Comparison of ENCODE assay signal across 10 cellular contexts in the genomic region with DNA sequence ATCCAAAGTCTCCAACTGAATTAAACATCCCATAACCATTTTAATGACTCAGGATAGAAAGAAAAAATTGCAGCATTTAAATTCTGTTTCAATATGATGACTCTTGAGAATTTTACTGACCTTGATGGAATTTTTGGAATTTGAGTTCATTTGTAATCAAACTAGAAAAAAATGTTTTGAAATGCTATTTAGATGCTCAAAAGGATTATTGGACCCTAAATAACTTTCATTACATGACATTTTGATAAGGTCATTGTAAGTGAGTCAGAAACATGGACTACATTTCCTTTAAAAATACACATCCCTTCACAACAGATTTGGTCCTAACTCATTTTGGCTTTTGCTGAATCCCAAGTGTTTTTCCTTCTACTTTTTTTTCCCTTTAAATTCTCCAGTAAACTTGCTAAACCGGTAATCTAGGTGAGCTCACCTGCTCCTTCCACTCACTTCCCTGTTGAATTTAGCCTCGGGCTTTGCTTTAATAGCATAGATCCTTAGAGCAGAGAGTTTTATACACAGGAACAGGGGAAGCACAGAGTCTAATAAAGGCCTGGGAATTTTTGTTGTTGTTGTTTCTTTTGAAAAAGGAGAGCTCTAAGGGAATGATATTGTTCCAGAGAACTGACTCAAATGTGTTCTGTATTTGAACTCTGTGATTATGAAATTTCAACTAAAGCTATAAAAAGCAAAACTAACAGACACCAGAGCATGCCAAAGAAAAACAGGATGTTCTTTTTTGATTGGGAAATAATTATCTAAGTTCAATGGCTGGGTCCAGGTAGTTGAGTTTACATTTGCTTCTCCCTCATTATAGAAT.
DNase-seq lines count a peak whose midpoint lies in the region; TF ChIP-seq lines count a peak whose summit lies in the region.
"Had no signal": no experiment of that assay in that cellular context is flagged by ENCODE, and none has a peak within 500 bp of the region (broad histone marks: within the 10 kb centered on the region; RNA-seq: fewer than 3 reads in every experiment).

No MANE protein-coding gene starts in this region.

- POLR2A ChIA-PET in CD4-positive, alpha-beta memory T cell (lab: Charles Lee; ENCODE audit: partially characterized antibody) = no interaction called here
- POLR2A ChIA-PET in CD8-positive, alpha-beta memory T cell (lab: Charles Lee) = no interaction called here

- TF ChIP-seq POLR2A in ovary (IDR thresholded peaks at IDR 0.05) = peak; percentile 3

- 23 to 27% methylated on average over 2 of the region's 2 CpGs for WGBS in esophagus, 2 donors
- 14 to 24% (median 19%) methylated on average over 2 of the region's 2 CpGs for WGBS in ovary, 3 donors

- H3K9me3 ChIP-seq in esophagus (ENCODE audit: control insufficient read depth in 2 of 2, insufficient read depth in 1 of 2, low read depth in 1 of 2, low read length in 1 of 2) = no peaks in the 10 kb centered on the region
- H3K9me3 ChIP-seq in ovary = no peaks in the 10 kb centered on the region
- H3K9me3 ChIP-seq in CD4-positive, alpha-beta memory T cell (ENCODE audit: control insufficient read depth in 1 of 2, low read length in 2 of 2) = no peaks in the 10 kb centered on the region
- no peaks in the 10 kb centered on the region for H3K9me3 ChIP-seq in CD8-positive, alpha-beta memory T cell (ENCODE audit: low read length)

- intact Hi-C loops in ovary (cut with DNase I) = loop anchor here in 2 of 4 donors (10.0 kb wide), 1 partner anchor 1088 kb away; the partner anchor contains the start of gene CITED2 (in 2 of the 2)
- intact Hi-C loops in CD4-positive, alpha-beta memory T cell (cut with micrococcal nuclease) = no loop called here

- H3K36me3 ChIP-seq in esophagus (ENCODE audit: control insufficient read depth in 2 of 2, insufficient read depth in 2 of 2, low read length in 1 of 2) = no peaks in the 10 kb centered on the region
- no peaks in the 10 kb centered on the region for H3K36me3 ChIP-seq in ovary
- no peaks in the 10 kb centered on the region for H3K36me3 ChIP-seq in CD4-positive, alpha-beta memory T cell (ENCODE audit: insufficient read depth, low read length)
- H3K36me3 ChIP-seq in CD8-positive, alpha-beta memory T cell (ENCODE audit: insufficient read depth, low read length) = no peaks in the 10 kb centered on the region

- TF ChIP-seq EP300 in ovary (IDR thresholded peaks at IDR 0.05) = no peak

- H3K4me1 ChIP-seq in esophagus (ENCODE audit: control insufficient read depth in 2 of 2, insufficient read depth in 2 of 2, low read length in 1 of 2) = no peaks in the 10 kb centered on the region
- H3K4me1 ChIP-seq in ovary (ENCODE audit: insufficient read depth) = peaks cover 10% of the 10 kb centered on the region
- no peaks in the 10 kb centered on the region for H3K4me1 ChIP-seq in CD4-positive, alpha-beta memory T cell (ENCODE audit: insufficient read depth, low read length)
- no peaks in the 10 kb centered on the region for H3K4me1 ChIP-seq in CD8-positive, alpha-beta memory T cell (ENCODE audit: insufficient read depth, low read length)

- no peaks in the 10 kb centered on the region for H3K36me3 Mint-ChIP-seq in CD4-positive, alpha-beta memory T cell
- H3K36me3 Mint-ChIP-seq in CD8-positive, alpha-beta memory T cell = no peaks in the 10 kb centered on the region

- peak; percentile 88 for DNase-seq in DMS153 (lab: John Stamatoyannopoulos, UW)
- DNase-seq in NCI-H69 (lab: John Stamatoyannopoulos, UW) = peak; percentile 88
- DNase-seq in ovary = no peak
- DNase-seq in CD4-positive, alpha-beta memory T cell = no peak
- no peak for DNase-seq in CD8-positive, alpha-beta memory T cell
- no peak for DNase-seq in NCI-H524 (lab: John Stamatoyannopoulos, UW)
- no peak for DNase-seq in HUDEP-2 (lab: John Stamatoyannopoulos, UW; ENCODE audit: unreplicated experiment in 76 of 76)
- DNase-seq: activated gamma-delta T cell had no signal

- H3K27ac Mint-ChIP-seq in CD4-positive, alpha-beta memory T cell = no peak overlapping the region
- H3K27ac Mint-ChIP-seq in CD8-positive, alpha-beta memory T cell = no peak overlapping the region

- H3K4me3 ChIP-seq in esophagus (ENCODE audit: low read depth in 1 of 2, low read length in 2 of 2) (no peak overlapping the region), ovary (no peak overlapping the region)
- no peak overlapping the region for H3K4me3 ChIP-seq in CD4-positive, alpha-beta memory T cell (ENCODE audit: low read length in 2 of 2)
- no peak overlapping the region for H3K4me3 ChIP-seq in CD8-positive, alpha-beta memory T cell (ENCODE audit: low read length)
- H3K4me3 ChIP-seq: GM12878 had no signal

- no peaks in the 10 kb centered on the region for H3K4me1 Mint-ChIP-seq in CD4-positive, alpha-beta memory T cell
- H3K4me1 Mint-ChIP-seq in CD8-positive, alpha-beta memory T cell = no peaks in the 10 kb centered on the region

- no peaks in the 10 kb centered on the region for H3K27me3 ChIP-seq in esophagus (ENCODE audit: control insufficient read depth in 1 of 2, insufficient read depth in 2 of 2, low read length in 2 of 2)
- no peaks in the 10 kb centered on the region for H3K27me3 ChIP-seq in ovary
- no peaks in the 10 kb centered on the region for H3K27me3 ChIP-seq in CD4-positive, alpha-beta memory T cell (ENCODE audit: insufficient read depth, low read length)
- no peaks in the 10 kb centered on the region for H3K27me3 ChIP-seq in CD8-positive, alpha-beta memory T cell (ENCODE audit: insufficient read depth, low read length, poor library complexity, severe bottlenecking)

- CTCF ChIA-PET in CD4-positive, alpha-beta memory T cell (lab: Charles Lee; ENCODE audit: partially characterized antibody) = no interaction called here
- CTCF ChIA-PET in CD8-positive, alpha-beta memory T cell (lab: Charles Lee) = no interaction called here

- peaks cover under 1 to 12% of the 10 kb centered on the region in 2 donors for H3K27me3 Mint-ChIP-seq in CD4-positive, alpha-beta memory T cell
- peaks cover 2 to 20% of the 10 kb centered on the region in 2 donors for H3K27me3 Mint-ChIP-seq in CD8-positive, alpha-beta memory T cell

- H3K27ac ChIP-seq in esophagus (ENCODE audit: low read depth in 2 of 2, low read length in 1 of 2) = peak overlapping the region; percentile 22 to 63
- peak overlapping the region; percentile 39 to 75 for H3K27ac ChIP-seq in ovary
- no peak overlapping the region for H3K27ac ChIP-seq in CD4-positive, alpha-beta memory T cell (ENCODE audit: low read depth, low read length)
- no peak overlapping the region for H3K27ac ChIP-seq in CD8-positive, alpha-beta memory T cell (ENCODE audit: low read depth, low read length)

- H3K9me3 Mint-ChIP-seq in CD4-positive, alpha-beta memory T cell = peaks cover 0 to 9% (median under 1%) of the 10 kb centered on the region in 8 donors
- peaks cover 0 to 5% (median 0%) of the 10 kb centered on the region in 5 donors for H3K9me3 Mint-ChIP-seq in CD8-positive, alpha-beta memory T cell

- no peak for TF ChIP-seq CTCF in ovary (IDR thresholded peaks at IDR 0.05)

- no peak overlapping the region for H3K4me3 Mint-ChIP-seq in CD4-positive, alpha-beta memory T cell
- H3K4me3 Mint-ChIP-seq in CD8-positive, alpha-beta memory T cell = no peak overlapping the region

Comparison
In these comparisons a context has a peak if more than half of its experiments do, and no peak if none do; other contexts are left out.
1. DNase-seq: peak in DMS153 (single experiment) and NCI-H69 (single experiment); none in ovary (0 of 5), CD4-positive, alpha-beta memory T cell (0 of 5), CD8-positive, alpha-beta memory T cell (0 of 5), NCI-H524 (0 of 2) and HUDEP-2 (0 of 76).
2. H3K27ac ChIP-seq: peak in esophagus (2 of 2) and ovary (2 of 2); none in CD4-positive, alpha-beta memory T cell (single experiment) and CD8-positive, alpha-beta memory T cell (single experiment).